Comparison of ENCODE assay signal across 15 cellular contexts in genomic region chr3:30492581-30493192, GRCh38.
A peak's percentile ranks its signal among the peaks of the same experiment; 100 is the strongest.
DNase-seq lines count a peak whose midpoint lies in the region; ATAC-seq, FAIRE-seq and TF ChIP-seq lines count a peak whose summit lies in the region.
"Had no signal": no experiment of that assay in that cellular context is flagged by ENCODE, and none has a peak within 500 bp of the region (broad histone marks: within the 10 kb centered on the region; RNA-seq: fewer than 3 reads in every experiment).

No MANE protein-coding gene starts in this region.

- no peak for TF ChIP-seq POLR2A in gastroesophageal sphincter (IDR thresholded peaks at IDR 0.05)

- H3K4me3 Mint-ChIP-seq in HFFc6 (no peak overlapping the region; the same call in 1 of the 2 replicates), astrocyte (ENCODE audit: unreplicated experiment) (no peak overlapping the region)

- WGBS in gastroesophageal sphincter (ENCODE audit: low coverage in 1 of 2), 2 donors, result 70 to 80% methylated on average over 6 of the region's 6 CpGs

- TF ChIP-seq CTCF in HFFc6 (IDR thresholded peaks at IDR 0.05) (no peak), astrocyte (IDR thresholded peaks at IDR 0.05; ENCODE audit: insufficient read depth, low read depth, low read length) (no peak), gastroesophageal sphincter (IDR thresholded peaks at IDR 0.05) (no peak), GM20000 (IDR thresholded peaks at IDR 0.05; ENCODE audit: extremely low read depth, missing control alignments) (no peak)

- peaks cover 25% of the 10 kb centered on the region for H3K36me3 Mint-ChIP-seq in HFFc6 (ENCODE audit: low read depth)
- peaks cover 2% of the 10 kb centered on the region for H3K36me3 Mint-ChIP-seq in astrocyte (ENCODE audit: low read depth, unreplicated experiment)

- H3K4me1 ChIP-seq in astrocyte (ENCODE audit: insufficient read depth, low read length) (peaks cover 24% of the 10 kb centered on the region), gastroesophageal sphincter (peaks cover 26 to 58% (median 32%) of the 10 kb centered on the region in 3 donors)

- H3K9ac ChIP-seq in astrocyte (ENCODE audit: low read length), result no peak overlapping the region

- peak overlapping the region; percentile 10; the same call in 1 of the 2 replicates for H3K27ac Mint-ChIP-seq in HFFc6
- H3K27ac Mint-ChIP-seq in astrocyte (ENCODE audit: unreplicated experiment), result no peak overlapping the region

- H3K27ac ChIP-seq in astrocyte (ENCODE audit: low read depth, low read length) (no peak overlapping the region), gastroesophageal sphincter (peak overlapping the region in 3 of 4 donors; percentile 82 to 88 (median 83))
- H3K27ac ChIP-seq: C4-2B had no signal

- H3K9me3 ChIP-seq in astrocyte (ENCODE audit: insufficient read depth, low read depth, low read length) (no peaks in the 10 kb centered on the region), gastroesophageal sphincter (no peaks in the 10 kb centered on the region)
- H3K9me3 ChIP-seq: mucosa of descending colon had no signal

- H3K36me3 ChIP-seq in astrocyte (ENCODE audit: insufficient read depth, low read length), result no peaks in the 10 kb centered on the region
- H3K36me3 ChIP-seq in gastroesophageal sphincter, result no peaks in the 10 kb centered on the region

- H3K27me3 Mint-ChIP-seq in HFFc6 (ENCODE audit: insufficient read depth) (no peaks in the 10 kb centered on the region), astrocyte (ENCODE audit: low read depth, unreplicated experiment) (no peaks in the 10 kb centered on the region)

- peak; percentile 20 for DNase-seq in HFFc6
- DNase-seq in astrocyte (ENCODE audit: low read depth), result peak; percentile 64
- DNase-seq in urothelium cell line (ENCODE audit: low spot score), result no peak
- DNase-seq in GM20000 (ENCODE audit: low spot score), result no peak
- DNase-seq: activated CD4-positive, alpha-beta T cell treated with anti-CD3 and anti-CD28 coated beads for 1 hour; activated T-cell treated with anti-CD3 and anti-CD28 coated beads for 4 hours; dermis blood vessel endothelial cell; H7; islet precursor cell; mucosa of descending colon had no signal

- H3K79me2 ChIP-seq in astrocyte (ENCODE audit: insufficient read depth, low read length), result no peaks in the 10 kb centered on the region

- H3K4me1 Mint-ChIP-seq in HFFc6 (ENCODE audit: low read depth), result peaks cover 54% of the 10 kb centered on the region
- peaks cover 41% of the 10 kb centered on the region for H3K4me1 Mint-ChIP-seq in astrocyte (ENCODE audit: low read depth, unreplicated experiment)

- H3K4me3 ChIP-seq in astrocyte (ENCODE audit: insufficient read depth, low read depth, low read length) (no peak overlapping the region), gastroesophageal sphincter (no peak overlapping the region)
- H3K4me3 ChIP-seq: mucosa of descending colon had no signal

- H3K4me2 ChIP-seq in astrocyte (ENCODE audit: low read length), result peak overlapping the region; percentile 13

- H3K27me3 ChIP-seq in astrocyte (ENCODE audit: insufficient read depth, low read length) (no peaks in the 10 kb centered on the region), gastroesophageal sphincter (no peaks in the 10 kb centered on the region)

- H4K20me1 ChIP-seq in astrocyte (ENCODE audit: insufficient read depth, low read length), result no peaks in the 10 kb centered on the region

- H2AFZ ChIP-seq in astrocyte (ENCODE audit: low read depth, low read length), result no peak overlapping the region

- FAIRE-seq in astrocyte (lab: Jason Lieb, UNC), result peak; percentile 97
- FAIRE-seq in urothelium cell line (lab: Jason Lieb, UNC), result peak; percentile 91
- FAIRE-seq: GM18507 had no signal

- no peak for TF ChIP-seq EP300 in gastroesophageal sphincter (IDR thresholded peaks at IDR 0.05)

- H3K9me3 Mint-ChIP-seq in HFFc6, result peaks cover 22% of the 10 kb centered on the region
- peaks cover 9% of the 10 kb centered on the region for H3K9me3 Mint-ChIP-seq in astrocyte (ENCODE audit: unreplicated experiment)

- ATAC-seq in gastroesophageal sphincter (no peak), GM18858 (IDR thresholded peaks at IDR 0.05; ENCODE audit: unreplicated experiment) (no peak), GM18498 (IDR thresholded peaks at IDR 0.05; ENCODE audit: unreplicated experiment) (no peak)
- ATAC-seq: mucosa of descending colon had no signal

Comparison
In these comparisons a context has a peak if more than half of its experiments do, and no peak if none do; other contexts are left out.
1. DNase-seq: peak in HFFc6 (single experiment) and astrocyte (single experiment); none in urothelium cell line (single experiment) and GM20000 (single experiment).